Comparison of ENCODE assay signal across 11 cellular contexts in the genomic region with DNA sequence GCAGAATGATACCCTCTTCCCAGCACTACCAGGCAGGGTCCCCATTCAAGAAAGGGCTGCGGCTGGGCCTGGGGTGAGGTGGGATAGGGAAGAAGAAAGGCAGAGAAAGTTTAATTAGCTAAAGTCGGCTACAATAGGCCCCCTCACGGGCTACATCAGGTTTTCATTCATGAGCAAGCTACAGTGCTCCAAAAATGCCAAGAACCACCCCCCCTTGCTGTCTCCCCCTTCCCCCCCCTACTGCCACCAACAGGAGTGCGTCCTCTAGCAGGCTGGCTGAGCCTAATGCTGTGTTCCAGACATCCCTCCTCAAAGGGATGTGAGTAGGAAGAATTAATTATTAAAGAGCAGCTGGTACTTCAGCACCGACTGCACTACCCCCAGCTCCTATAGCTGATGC. TPM values are rescaled to one million over a fixed set of nuclear protein-coding genes. Genes with fewer than 3 reads are reported as not detected.
A peak's percentile ranks its signal among the peaks of the same experiment; 100 is the strongest.
DNase-seq lines count a peak whose midpoint lies in the region; ATAC-seq, FAIRE-seq and TF ChIP-seq lines count a peak whose summit lies in the region.
"Had no signal": no experiment of that assay in that cellular context is flagged by ENCODE, and none has a peak within 500 bp of the region (broad histone marks: within the 10 kb centered on the region; RNA-seq: fewer than 3 reads in every experiment).

No MANE protein-coding gene starts in this region.

- ATAC-seq in SK-N-SH treated with all-trans-retinoic acid at 6 μM for 48 hours: no peak
- no peak for ATAC-seq in T-cell (replicated peaks in 1 of 4)
- ATAC-seq in HG03175 (IDR thresholded peaks at IDR 0.05; ENCODE audit: unreplicated experiment): no peak

- H3K36me3 ChIP-seq in SK-N-SH (replicated peaks in 1 of 2; ENCODE audit: control insufficient read depth in 1 of 2, insufficient read depth in 2 of 2, low read length in 1 of 2) (no peaks in the 10 kb centered on the region), kidney (ENCODE audit: control insufficient read depth in 1 of 2, insufficient read depth in 2 of 2, low read length in 2 of 2) (peaks cover 0 to under 1% of the 10 kb centered on the region in 2 donors), trophoblast cell (ENCODE audit: control insufficient read depth in 1 of 2, insufficient read depth in 2 of 2, low read length in 2 of 2) (no peaks in the 10 kb centered on the region)
- H3K36me3 ChIP-seq: colonic mucosa had no signal

- H2BK12ac ChIP-seq in trophoblast cell (ENCODE audit: low read length): no peak overlapping the region

- intact Hi-C loops in kidney (cut with DNase I): no loop called here

- peak overlapping the region in 1 of 2 experiments; percentile 59; a peak in 1 of 4 replicates for H3K27ac ChIP-seq in SK-N-SH (ENCODE audit: low read depth in 2 of 2, low read length in 1 of 2)
- H3K27ac ChIP-seq in kidney (ENCODE audit: low read depth in 2 of 2, low read length in 2 of 2): no peak overlapping the region
- H3K27ac ChIP-seq in temporal lobe (ENCODE audit: low read depth, low read length): peak overlapping the region; percentile 93
- H3K27ac ChIP-seq in trophoblast cell (ENCODE audit: low read depth, low read length): no peak overlapping the region
- H3K27ac ChIP-seq: colonic mucosa had no signal

- H3K9me2 ChIP-seq in SK-N-SH: no peaks in the 10 kb centered on the region

- no peak overlapping the region for H3K14ac ChIP-seq in trophoblast cell (ENCODE audit: low read length)

- peak; percentile 58 for DNase-seq in SK-N-SH
- DNase-seq in T-cell: no peak
- peak; percentile 43 for DNase-seq in kidney
- DNase-seq in RCC 7860 (ENCODE audit: low spot score): no peak
- no peak for DNase-seq in trophoblast cell
- DNase-seq: colonic mucosa, NCI-H1436 treated with DMSO at 0.1 percent for 48 hours had no signal

- H4K91ac ChIP-seq in trophoblast cell (ENCODE audit: low read depth, low read length): no peak overlapping the region

- POLR2A ChIA-PET in SK-N-SH (lab: Yijun Ruan, JAX) (interaction anchor here (1.0 kb wide), 1 partner anchor 10 kb away, joined by 7 read pairs; no protein-coding TSS in a partner anchor), T-cell (lab: Charles Lee) (interaction anchor here in 1 of 2 donors (0.6 kb wide), 1 partner anchor 100 kb away, joined by 9 read pairs; no protein-coding TSS in a partner anchor)

- peaks cover 7% of the 10 kb centered on the region for H3K36me3 Mint-ChIP-seq in T-cell

- TF ChIP-seq CTCF in SK-N-SH (IDR thresholded peaks at IDR 0.05) (no peak), kidney (IDR thresholded peaks at IDR 0.05; ENCODE audit: borderline replicate concordance, extremely low read depth, insufficient read depth) (no peak)

- no peaks in the 10 kb centered on the region for H3K27me3 Mint-ChIP-seq in T-cell

- peak overlapping the region in 1 of 2 donors; percentile 48 for H3K27ac Mint-ChIP-seq in T-cell

- no peak overlapping the region for H2BK120ac ChIP-seq in trophoblast cell (ENCODE audit: insufficient read depth, low read length, poor library complexity)

- H3K9me3 Mint-ChIP-seq in T-cell: no peaks in the 10 kb centered on the region

- no peaks in the 10 kb centered on the region for H3K27me3 ChIP-seq in SK-N-SH (ENCODE audit: insufficient read depth)
- H3K27me3 ChIP-seq in trophoblast cell (ENCODE audit: insufficient read depth, low read length): no peaks in the 10 kb centered on the region
- H3K27me3 ChIP-seq: colonic mucosa had no signal

- TF ChIP-seq RAD21 in SK-N-SH (IDR thresholded peaks at IDR 0.05; ENCODE audit: low read length): no peak

- TF ChIP-seq EP300 in SK-N-SH (IDR thresholded peaks at IDR 0.05; ENCODE audit: borderline replicate concordance in 1 of 2, low read depth in 1 of 2, low read length in 1 of 2): no peak

- H2AFZ ChIP-seq in SK-N-SH (ENCODE audit: low read depth) (no peak overlapping the region), trophoblast cell (ENCODE audit: insufficient read depth, low read length, poor library complexity) (no peak overlapping the region)

- H3K4me3 Mint-ChIP-seq in T-cell: peak overlapping the region; percentile 83 to 90 (median 87)

- no peak overlapping the region for H3K18ac ChIP-seq in trophoblast cell (ENCODE audit: low read length)

- H3K4me2 ChIP-seq in SK-N-SH: peak overlapping the region; percentile 97; the same call in 1 of the 2 replicates
- H3K4me2 ChIP-seq in trophoblast cell (ENCODE audit: low read length): no peak overlapping the region

- peaks cover 58 to 62% (median 58%) of the 10 kb centered on the region in 3 donors for H3K4me1 Mint-ChIP-seq in T-cell

- H3K79me2 ChIP-seq in SK-N-SH (ENCODE audit: insufficient read depth) (peaks cover 19% of the 10 kb centered on the region; the same call in 1 of the 2 replicates), trophoblast cell (ENCODE audit: control insufficient read depth, insufficient read depth, low read length, poor library complexity) (peaks cover 7% of the 10 kb centered on the region)

- H2AK5ac ChIP-seq in trophoblast cell (ENCODE audit: low read length): no peak overlapping the region

- WGBS in SK-N-SH (ENCODE audit: low lambda C conversion rate): 53% methylated on average over 5 of the region's 5 CpGs
- no CpG with 5 or more reads among the region's 5 CpGs for WGBS in trophoblast cell (ENCODE audit: extremely low coverage, insufficient coverage, insufficient read length)

- no peak overlapping the region for H3K9ac ChIP-seq in SK-N-SH
- no peak overlapping the region for H3K9ac ChIP-seq in kidney (ENCODE audit: low read length in 2 of 2)
- H3K9ac ChIP-seq in trophoblast cell (ENCODE audit: low read length): no peak overlapping the region

- no peak overlapping the region for H4K8ac ChIP-seq in trophoblast cell (ENCODE audit: low read depth, low read length)

- CTCF ChIA-PET in SK-N-SH (lab: Yijun Ruan, JAX): interaction anchor here (0.6 to 1.9 kb wide), 7 partner anchors 9 to 70 kb away, joined by 3 to 7 read pairs (median 3); no protein-coding TSS in a partner anchor
- CTCF ChIA-PET in T-cell (lab: Charles Lee): interaction anchor here in 1 of 2 donors (0.7 kb wide), 1 partner anchor 14 kb away, joined by 6 read pairs; no protein-coding TSS in a partner anchor

- no peak overlapping the region for H3K4ac ChIP-seq in trophoblast cell (ENCODE audit: low read depth, low read length)

- no peak for FAIRE-seq in kidney (lab: Jason Lieb, UNC)
- no peak for FAIRE-seq in RCC 7860 (lab: Jason Lieb, UNC)

- no peak overlapping the region for H2BK5ac ChIP-seq in trophoblast cell (ENCODE audit: low read depth, low read length, poor library complexity)

- peaks cover 24% of the 10 kb centered on the region; the same call in 1 of the 2 replicates for H4K20me1 ChIP-seq in SK-N-SH (ENCODE audit: insufficient read depth)

- H3K4me3 ChIP-seq in SK-N-SH (ENCODE audit: low read depth in 2 of 2, low read length in 1 of 2): peak overlapping the region in 1 of 2 experiments; percentile 12; a peak in 1 of 4 replicates
- peak overlapping the region in 1 of 2 donors; percentile 75 for H3K4me3 ChIP-seq in kidney (ENCODE audit: low read length in 2 of 2)
- H3K4me3 ChIP-seq in trophoblast cell (ENCODE audit: low read depth, low read length): no peak overlapping the region
- H3K4me3 ChIP-seq: colonic mucosa had no signal

- H3K4me1 ChIP-seq in SK-N-SH (ENCODE audit: control insufficient read depth in 1 of 2, insufficient read depth in 2 of 2, low read depth in 1 of 2, low read length in 1 of 2) (peaks cover 4 to 26% of the 10 kb centered on the region in 2 experiments; a peak in 2 of 4 replicates), kidney (ENCODE audit: control insufficient read depth in 1 of 2, insufficient read depth in 1 of 2, low read depth in 1 of 2, low read length in 2 of 2) (peaks cover 12 to 28% of the 10 kb centered on the region in 2 donors), trophoblast cell (ENCODE audit: control insufficient read depth in 1 of 2, insufficient read depth in 2 of 2, low read length in 2 of 2) (peaks cover 8 to 15% of the 10 kb centered on the region in 2 experiments)
- H3K4me1 ChIP-seq: colonic mucosa had no signal

- H3K79me1 ChIP-seq in trophoblast cell (ENCODE audit: low read length): peaks cover 14% of the 10 kb centered on the region

- no peak overlapping the region for H4K12ac ChIP-seq in trophoblast cell (ENCODE audit: low read depth, low read length)

- H3K9me3 ChIP-seq in SK-N-SH (no peaks in the 10 kb centered on the region), kidney (ENCODE audit: control insufficient read depth in 1 of 2, low read length in 2 of 2) (no peaks in the 10 kb centered on the region), trophoblast cell (ENCODE audit: insufficient read depth, low read depth, low read length) (no peaks in the 10 kb centered on the region)
- H3K9me3 ChIP-seq: colonic mucosa had no signal

- H3K23ac ChIP-seq in trophoblast cell (ENCODE audit: low read length): no peak overlapping the region

- H3F3A ChIP-seq in SK-N-SH (replicated peaks; ENCODE audit: insufficient read depth): peaks cover 7% of the 10 kb centered on the region

RNA-seq across cellular contexts. Expression of a gene that starts 2.2 kb away (rescaled TPM):
- polyA plus RNA-seq in SK-N-SH (2012; rRNA removed) (19.0 and 21.0 TPM in 2 replicates), kidney (ENCODE audit: insufficient read depth, low read depth, low replicate concordance) (25.3 TPM)
- 6.4 and 12.2 TPM in 2 replicates for polyA plus RNA-seq in SK-N-SH (2012; cell fraction: cytosol; rRNA removed)
- 32.3 and 34.8 TPM in 2 replicates for polyA plus RNA-seq in SK-N-SH (2012; cell fraction: nucleus; rRNA removed)
- total RNA-seq in T-cell (10 to 100 TPM; 68.6 to 81.4 (median 72.8) TPM), kidney (35.6 TPM), temporal lobe (60.2 TPM)
- polyA plus RNA-seq in trophoblast cell (2013): 53.7 and 54.1 TPM in 2 replicates

RNA-seq across cellular contexts. Expression of a gene that starts 20.5 kb away (rescaled TPM):
- polyA plus RNA-seq in SK-N-SH (2012; rRNA removed) (3.2 and 4.0 TPM in 2 replicates), kidney (ENCODE audit: insufficient read depth, low read depth, low replicate concordance) (0.17 TPM)
- 1.3 and 2.0 TPM in 2 replicates for polyA plus RNA-seq in SK-N-SH (2012; cell fraction: cytosol; rRNA removed)
- polyA plus RNA-seq in SK-N-SH (2012; cell fraction: nucleus; rRNA removed): 10.1 TPM in 2 replicates
- total RNA-seq in T-cell (1 to 10 TPM in 4 of 5 donors, under 1 TPM in 1; 0.73 to 3.4 (median 1.1) TPM), kidney (0.88 TPM), temporal lobe (0.74 TPM)
- 11.6 and 11.7 TPM in 2 replicates for polyA plus RNA-seq in trophoblast cell (2013)

RNA-seq across cellular contexts. Expression of a gene that starts 49.3 kb away (rescaled TPM):
- polyA plus RNA-seq in SK-N-SH (2012; rRNA removed): not detected in 2 replicates
- 0.01 and 0.03 TPM in 2 replicates for polyA plus RNA-seq in SK-N-SH (2012; cell fraction: cytosol; rRNA removed)
- 0.14 TPM in 2 replicates for polyA plus RNA-seq in SK-N-SH (2012; cell fraction: nucleus; rRNA removed)
- under 1 TPM in 1 of 5 donors, not detected in 4; 0.15 TPM for total RNA-seq in T-cell
- total RNA-seq in kidney: 0.25 TPM
- polyA plus RNA-seq in kidney (ENCODE audit: insufficient read depth, low read depth, low replicate concordance): 0.90 TPM
- not detected for total RNA-seq in temporal lobe
- polyA plus RNA-seq in trophoblast cell (2013): 0.30 and 0.35 TPM in 2 replicates
- polyA plus RNA-seq: AG04450 had no signal

RNA-seq across cellular contexts. Expression of a gene that starts 50.7 kb away (rescaled TPM):
- polyA plus RNA-seq in SK-N-SH (2012; rRNA removed) (158 and 166 TPM in 2 replicates), kidney (ENCODE audit: insufficient read depth, low read depth, low replicate concordance) (150 TPM)
- polyA plus RNA-seq in SK-N-SH (2012; cell fraction: cytosol; rRNA removed): 87.1 and 148 TPM in 2 replicates
- polyA plus RNA-seq in SK-N-SH (2012; cell fraction: nucleus; rRNA removed): 45.7 and 77.2 TPM in 2 replicates
- total RNA-seq in T-cell (10 to 100 TPM in 4 of 5 donors, 1 to 10 TPM in 1; 9.4 to 19.0 (median 16.2) TPM), kidney (70.0 TPM), temporal lobe (11.3 TPM)
- 85.9 and 89.3 TPM in 2 replicates for polyA plus RNA-seq in trophoblast cell (2013)

RNA-seq across cellular contexts. Expression of a gene that starts 54.7 kb away (rescaled TPM):
- 26.6 and 31.3 TPM in 2 replicates for polyA plus RNA-seq in SK-N-SH (2012; rRNA removed)
- 33.4 and 36.1 TPM in 2 replicates for polyA plus RNA-seq in SK-N-SH (2012; cell fraction: cytosol; rRNA removed)
- polyA plus RNA-seq in SK-N-SH (2012; cell fraction: nucleus; rRNA removed): 14.7 and 23.4 TPM in 2 replicates
- 10 to 100 TPM; 29.4 to 39.0 (median 37.1) TPM for total RNA-seq in T-cell
- 47.6 TPM for total RNA-seq in kidney
- 29.0 TPM for polyA plus RNA-seq in kidney (ENCODE audit: insufficient read depth, low read depth, low replicate concordance)
- total RNA-seq in temporal lobe: 11.6 TPM
- 86.9 and 92.3 TPM in 2 replicates for polyA plus RNA-seq in trophoblast cell (2013)

Comparison
In these comparisons a context has a peak if more than half of its experiments do, and no peak if none do; other contexts are left out.
1. DNase-seq: peak in SK-N-SH (single experiment) and kidney (single experiment); none in T-cell (0 of 34), RCC 7860 (single experiment) and trophoblast cell (0 of 2).